20 cellular contexts compared by ENCODE assay signal in genomic region chr12:99119449-99119848, GRCh38.
"Had no signal": no experiment of that assay in that cellular context is flagged by ENCODE, and none has a peak within 500 bp of the region (broad histone marks: within the 10 kb centered on the region; RNA-seq: fewer than 3 reads in every experiment).

No MANE protein-coding gene starts in this region.

- ATAC-seq: effector memory CD8-positive, alpha-beta T cell; esophagus mucosa; foreskin keratinocyte; gastrocnemius medialis; gastroesophageal sphincter; heart left ventricle; heart right ventricle had no signal

- DNase-seq: colonic mucosa; cortex of kidney; dermis blood vessel endothelial cell; dorsolateral prefrontal cortex; effector CD4-positive, alpha-beta T cell; effector CD8-positive, alpha-beta T cell; effector memory CD4-positive, alpha-beta T cell; effector memory CD8-positive, alpha-beta T cell; endodermal cell; erythroblast; esophagus squamous epithelium; foreskin fibroblast; foreskin keratinocyte; foreskin melanocyte; gastrocnemius medialis; glutamatergic neuron; heart left ventricle; heart right ventricle had no signal
